Comparison of ENCODE assay signal across 23 cellular contexts in the genomic region with DNA sequence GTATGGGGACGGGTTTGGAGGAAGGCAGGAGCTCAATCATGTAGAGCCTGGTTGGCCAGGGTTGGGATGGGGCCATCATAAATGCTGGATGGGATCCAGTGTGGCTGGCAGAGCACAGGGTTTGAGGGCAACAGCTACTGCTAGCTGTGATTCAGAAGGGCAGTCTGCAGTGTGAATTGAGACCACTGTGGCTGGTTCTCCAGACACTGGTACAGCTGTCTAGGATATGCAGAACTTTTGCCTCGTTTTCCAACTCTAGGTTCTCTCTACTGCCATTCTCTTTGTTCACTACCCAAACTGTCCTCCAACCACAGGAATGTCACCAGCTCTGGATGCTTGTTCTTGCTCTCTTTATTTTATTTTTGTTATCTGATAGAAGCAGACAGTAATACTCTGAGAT.
DNase-seq lines count a peak whose midpoint lies in the region; ATAC-seq, FAIRE-seq and TF ChIP-seq lines count a peak whose summit lies in the region.
"Had no signal": no experiment of that assay in that cellular context is flagged by ENCODE, and none has a peak within 500 bp of the region (broad histone marks: within the 10 kb centered on the region; RNA-seq: fewer than 3 reads in every experiment).

No MANE protein-coding gene starts in this region.

- H3K27me3 ChIP-seq in left ventricle myocardium inferior (ENCODE audit: low read depth) (no peaks in the 10 kb centered on the region), H1 (replicated peaks in 1 of 4; ENCODE audit: control insufficient read depth in 3 of 4, extremely low read depth in 1 of 4, insufficient read depth in 3 of 4, low read length in 3 of 4) (no peaks in the 10 kb centered on the region), neural progenitor cell (no peaks in the 10 kb centered on the region), Karpas-422 (ENCODE audit: low read length) (no peaks in the 10 kb centered on the region)

- no peaks in the 10 kb centered on the region for H3K23me2 ChIP-seq in H1 (ENCODE audit: low read depth, low read length)

- H3K4me1 ChIP-seq in left ventricle myocardium inferior (peaks cover 12% of the 10 kb centered on the region), H1 (replicated peaks in 1 of 4; ENCODE audit: control insufficient read depth in 3 of 4, insufficient read depth in 4 of 4, low read length in 3 of 4) (peaks cover 0 to 2% (median 0%) of the 10 kb centered on the region in 4 experiments; a peak in 3 of 7 replicates), neural progenitor cell (peaks cover 23% of the 10 kb centered on the region), Karpas-422 (ENCODE audit: low read length) (no peaks in the 10 kb centered on the region)

- H4K20me1 ChIP-seq in H1 (replicated peaks in 1 of 2; ENCODE audit: control insufficient read depth in 1 of 2, insufficient read depth in 2 of 2, low read length in 2 of 2) (no peaks in the 10 kb centered on the region), neural progenitor cell (ENCODE audit: low read depth) (no peaks in the 10 kb centered on the region), Karpas-422 (ENCODE audit: insufficient read depth, low read depth, low read length) (no peaks in the 10 kb centered on the region)

- intact Hi-C loops in Right ventricle myocardium inferior (cut with DNase I) (loop anchor here (5.0 to 10.0 kb wide), 2 partner anchors 292 to 1649 kb away; no protein-coding TSS in a partner anchor), left ventricle myocardium inferior (cut with micrococcal nuclease) (no loop called here)

- no peaks in the 10 kb centered on the region for H3K9me2 ChIP-seq in Karpas-422 (replicated peaks; ENCODE audit: insufficient read depth, low read length)

- no peak overlapping the region for H3K4me3 Mint-ChIP-seq in neural progenitor cell
- H3K4me3 Mint-ChIP-seq: CD4-positive, alpha-beta T cell; GM23338; HFFc6 had no signal

- no peak for ATAC-seq in Right ventricle myocardium inferior
- ATAC-seq: A549, GM23338, HCT116 had no signal

- H3K27me3 Mint-ChIP-seq in neural progenitor cell (ENCODE audit: insufficient read depth, low read depth) = no peaks in the 10 kb centered on the region
- H3K27me3 Mint-ChIP-seq: CD4-positive, alpha-beta T cell had no signal

- H2AK5ac ChIP-seq in H1 (ENCODE audit: low read depth, low read length) = peak overlapping the region; percentile 55; the same call in 1 of the 2 replicates

- DNase-seq in Right ventricle myocardium inferior (ENCODE audit: missing footprints) (peak; percentile 46), left ventricle myocardium inferior (no peak), H1 (ENCODE audit: low read depth in 1 of 2, low spot score in 2 of 2) (no peak), neural progenitor cell (ENCODE audit: low spot score) (no peak), activated gamma-delta T cell treated with Interleukin-2 at 50 U/mL for 16 hours (no peak), Karpas-422 (no peak), NCI-H1092 (lab: John Stamatoyannopoulos, UW) (no peak)
- DNase-seq in activated CD4-positive, CD25-positive, alpha-beta regulatory T cell (lab: John Stamatoyannopoulos, UW) = no peak
- DNase-seq: AML-193; Caco-2; CD4-positive, alpha-beta T cell; GDM1; H7; HFFc6 had no signal

- H3K9me3 ChIP-seq in left ventricle myocardium inferior (replicated peaks) = no peaks in the 10 kb centered on the region
- H3K9me3 ChIP-seq in H1 (ENCODE audit: insufficient read depth in 2 of 2, low read depth in 1 of 2, low read length in 1 of 2) = no peaks in the 10 kb centered on the region
- no peaks in the 10 kb centered on the region for H3K9me3 ChIP-seq in neural progenitor cell (ENCODE audit: low read depth)
- no peaks in the 10 kb centered on the region for H3K9me3 ChIP-seq in Karpas-422 (ENCODE audit: low read length)
- H3K9me3 ChIP-seq: A549, Caco-2 had no signal

- no peak overlapping the region for H3K14ac ChIP-seq in H1 (ENCODE audit: insufficient read length)

- no peak overlapping the region; the same call in 1 of the 2 replicates for H2BK15ac ChIP-seq in H1 (ENCODE audit: low read length)

- no peak overlapping the region for H3K18ac ChIP-seq in H1 (ENCODE audit: extremely low read depth, low read length)

- H2BK120ac ChIP-seq in H1 (replicated peaks; ENCODE audit: low read depth, low read length) = no peak overlapping the region

- no peak overlapping the region for H3K4ac ChIP-seq in H1 (replicated peaks; ENCODE audit: insufficient read length, low read depth, low read length)

- TF ChIP-seq CTCF in left ventricle myocardium inferior (IDR thresholded peaks at IDR 0.05; ENCODE audit: borderline replicate concordance) (no peak), H1 (IDR thresholded peaks at IDR 0.05; ENCODE audit: control extremely low read depth in 1 of 3, insufficient read depth in 1 of 3, low read depth in 1 of 3, low read length in 3 of 3) (no peak), neural progenitor cell (IDR thresholded peaks at IDR 0.05) (no peak)

- H4K8ac ChIP-seq in H1 (ENCODE audit: extremely low read depth, insufficient read depth, low read length) = no peak overlapping the region

- peaks cover 30% of the 10 kb centered on the region for H3K4me1 Mint-ChIP-seq in neural progenitor cell

- no peaks in the 10 kb centered on the region for H3K36me3 Mint-ChIP-seq in neural progenitor cell

- FAIRE-seq in H1 (lab: Jason Lieb, UNC) = no peak
- FAIRE-seq: A549, D721Med, GM12892, GM18507, HTR-8/SVneo had no signal

- no peak overlapping the region for H3K9ac ChIP-seq in H1 (replicated peaks in 1 of 4; ENCODE audit: extremely low read depth in 1 of 4, low read depth in 3 of 4, low read length in 3 of 4)
- no peak overlapping the region for H3K9ac ChIP-seq in neural progenitor cell
- H3K9ac ChIP-seq in Karpas-422 (ENCODE audit: low read length) = no peak overlapping the region

- H3F3A ChIP-seq in neural progenitor cell (ENCODE audit: low read depth) = no peaks in the 10 kb centered on the region

- H2AFZ ChIP-seq in H1 (ENCODE audit: low read length) = no peak overlapping the region
- H2AFZ ChIP-seq in neural progenitor cell (replicated peaks) = no peak overlapping the region
- no peak overlapping the region for H2AFZ ChIP-seq in Karpas-422 (ENCODE audit: low read length)
- H2AFZ ChIP-seq: GM23338 had no signal

- H4K91ac ChIP-seq in H1 (replicated peaks; ENCODE audit: insufficient read length, low read length) = no peak overlapping the region

- H3K79me1 ChIP-seq in H1 (ENCODE audit: low read depth, low read length) = no peaks in the 10 kb centered on the region

- H4K5ac ChIP-seq in H1 (ENCODE audit: insufficient read length, low read depth, low read length) = no peak overlapping the region

- H3K79me2 ChIP-seq in H1 (ENCODE audit: control insufficient read depth in 1 of 2, insufficient read depth in 2 of 2, low read length in 2 of 2) (no peaks in the 10 kb centered on the region), neural progenitor cell (ENCODE audit: low read depth) (no peaks in the 10 kb centered on the region), Karpas-422 (ENCODE audit: low read length) (no peaks in the 10 kb centered on the region)

- H3K27ac ChIP-seq in left ventricle myocardium inferior (replicated peaks) (no peak overlapping the region), H1 (ENCODE audit: low read depth, low read length) (no peak overlapping the region), neural progenitor cell (no peak overlapping the region), Karpas-422 (ENCODE audit: low read length) (no peak overlapping the region)
- H3K27ac ChIP-seq: 22Rv1, A549, C4-2B had no signal

- H3K4me2 ChIP-seq in H1 (ENCODE audit: insufficient read depth in 1 of 2, low read depth in 2 of 2, low read length in 2 of 2) (no peak overlapping the region), neural progenitor cell (no peak overlapping the region), Karpas-422 (ENCODE audit: low read depth, low read length, poor library complexity, severe bottlenecking) (no peak overlapping the region)
- H3K4me2 ChIP-seq: A549, GM23338 had no signal

- no peak overlapping the region for H3K56ac ChIP-seq in H1 (replicated peaks; ENCODE audit: insufficient read length, low read depth, low read length)

- H2BK5ac ChIP-seq in H1 (ENCODE audit: low read depth, low read length) = no peak overlapping the region

- no peaks in the 10 kb centered on the region for H3K9me3 Mint-ChIP-seq in neural progenitor cell
- H3K9me3 Mint-ChIP-seq: CD4-positive, alpha-beta T cell; GM23338 had no signal

- H3K23ac ChIP-seq in H1 (ENCODE audit: insufficient read length) = no peak overlapping the region

- H2BK20ac ChIP-seq in H1 (ENCODE audit: low read length) = no peak overlapping the region

- no peak for TF ChIP-seq POLR2A in H1 (IDR thresholded peaks at IDR 0.05; ENCODE audit: control extremely low read depth in 1 of 2, low read depth in 2 of 2, low read length in 2 of 2)

- WGBS in H1 (ENCODE audit: extremely low coverage in 1 of 2, insufficient coverage in 1 of 2, insufficient read length in 1 of 2, insufficient replicate concordance in 2 of 2, low coverage in 1 of 2, low lambda C conversion rate in 2 of 2, missing lambda C conversion rate in 1 of 2), 2 experiments = 91% methylated on average over 2 of the region's 2 CpGs; no CpG with 5 or more reads in 1 of the 2 experiments

- no peak for TF ChIP-seq EP300 in H1 (IDR thresholded peaks at IDR 0.05; ENCODE audit: borderline replicate concordance in 1 of 2, low read depth in 2 of 2, low read length in 2 of 2)

- no peak for TF ChIP-seq RAD21 in H1 (IDR thresholded peaks at IDR 0.05 in 1 of 2, conservative IDR thresholded peaks at IDR 0.05 in 1 of 2; ENCODE audit: low read depth in 2 of 2, low read length in 2 of 2)

- POLR2A ChIA-PET in H1 (lab: Charles Lee; ENCODE audit: partially characterized antibody) = no interaction called here

- H3K36me3 ChIP-seq in left ventricle myocardium inferior = no peaks in the 10 kb centered on the region
- H3K36me3 ChIP-seq in H1 (ENCODE audit: control insufficient read depth in 2 of 4, insufficient read depth in 4 of 4, low read length in 3 of 4) = no peaks in the 10 kb centered on the region
- no peaks in the 10 kb centered on the region for H3K36me3 ChIP-seq in neural progenitor cell
- H3K36me3 ChIP-seq in Karpas-422 (ENCODE audit: insufficient read depth, low read length) = no peaks in the 10 kb centered on the region

- peak overlapping the region; percentile 27 for H3K27ac Mint-ChIP-seq in neural progenitor cell
- H3K27ac Mint-ChIP-seq: CD4-positive, alpha-beta T cell; GM23338; HFFc6 had no signal

- CTCF ChIA-PET in H1 (lab: Charles Lee; ENCODE audit: partially characterized antibody) = interaction anchor here (0.9 to 3.8 kb wide), 3 partner anchors 9 to 119 kb away, joined by 3 to 55 read pairs (median 13); no protein-coding TSS in a partner anchor

- H2BK12ac ChIP-seq in H1 (ENCODE audit: low read depth, low read length) = no peak overlapping the region

- H3K4me3 ChIP-seq in left ventricle myocardium inferior (no peak overlapping the region), H1 (ENCODE audit: extremely low read depth in 1 of 4, insufficient read depth in 2 of 4, low read depth in 3 of 4, low read length in 4 of 4) (no peak overlapping the region), neural progenitor cell (no peak overlapping the region), Karpas-422 (ENCODE audit: low read length) (no peak overlapping the region)
- H3K4me3 ChIP-seq: A549, GM23338 had no signal

TF ChIP-seq in H1, 55 proteins besides CTCF, POLR2A, EP300 and RAD21 (continues in another document):
- TF ChIP-seq GTF2F1 (IDR thresholded peaks at IDR 0.05; ENCODE audit: borderline replicate concordance, low read depth, low read length) = no peak
- TF ChIP-seq CTBP2 (IDR thresholded peaks at IDR 0.05; ENCODE audit: borderline replicate concordance, insufficient read depth, insufficient read length, low read length) = no peak
